In the genomic region with DNA sequence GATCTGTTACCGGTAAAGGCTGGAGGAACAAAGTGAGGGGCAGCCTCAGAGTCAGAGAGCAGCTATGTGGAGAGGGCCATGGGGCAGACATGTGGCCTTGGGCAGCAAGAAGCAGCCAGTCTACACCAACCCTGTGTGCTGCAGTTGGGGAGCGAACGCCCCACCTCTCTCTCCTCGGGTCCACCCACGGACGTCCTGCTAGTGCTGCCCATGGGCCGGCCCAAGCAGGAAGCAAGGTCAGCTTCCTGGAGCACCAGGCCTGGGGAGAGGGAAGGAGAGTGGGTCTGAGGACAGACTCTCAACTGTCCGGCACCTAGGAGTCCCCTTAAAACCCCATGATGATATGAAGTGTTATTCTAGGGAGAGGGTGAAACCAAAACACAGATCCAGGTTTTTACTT, we compare ENCODE assay signal across 18 cellular contexts.
DNase-seq lines count a peak whose midpoint lies in the region; ATAC-seq and TF ChIP-seq lines count a peak whose summit lies in the region.
"Had no signal": no experiment of that assay in that cellular context is flagged by ENCODE, and none has a peak within 500 bp of the region (broad histone marks: within the 10 kb centered on the region; RNA-seq: fewer than 3 reads in every experiment).

No MANE protein-coding gene starts in this region.

- H3K4ac ChIP-seq in mesendoderm (ENCODE audit: low read depth, low read length) = no peak overlapping the region

- H3K9me3 Mint-ChIP-seq in endothelial cell (ENCODE audit: unreplicated experiment) = no peaks in the 10 kb centered on the region

- no peaks in the 10 kb centered on the region for H3K27me3 ChIP-seq in mesendoderm (ENCODE audit: insufficient read depth, low read length, poor library complexity)
- no peaks in the 10 kb centered on the region for H3K27me3 ChIP-seq in subcutaneous abdominal adipose tissue (ENCODE audit: control insufficient read depth in 5 of 5, insufficient read depth in 4 of 5, low read length in 5 of 5)
- H3K27me3 ChIP-seq in sigmoid colon = no peaks in the 10 kb centered on the region
- H3K27me3 ChIP-seq in dorsolateral prefrontal cortex = no peaks in the 10 kb centered on the region

- no peaks in the 10 kb centered on the region for H3K79me2 ChIP-seq in mesendoderm (ENCODE audit: control insufficient read depth, insufficient read depth, low read length)

- intact Hi-C loops in left cardiac atrium (cut with DNase I) (no loop called here), sigmoid colon (cut with DNase I) (no loop called here), dorsolateral prefrontal cortex (cut with DNase I) (no loop called here)

- H3K27ac ChIP-seq in mesendoderm (ENCODE audit: low read depth, low read length) = no peak overlapping the region
- H3K27ac ChIP-seq in subcutaneous abdominal adipose tissue (ENCODE audit: low read depth, low read length) = peak overlapping the region; percentile 44
- peak overlapping the region in 1 of 4 donors; percentile 2 for H3K27ac ChIP-seq in sigmoid colon
- peak overlapping the region in 14 of 59 donors; percentile 6 to 60 (median 39) for H3K27ac ChIP-seq in dorsolateral prefrontal cortex

- TF ChIP-seq EP300 in sigmoid colon (IDR thresholded peaks at IDR 0.05) = no peak

- no peak overlapping the region for H4K5ac ChIP-seq in mesendoderm (ENCODE audit: low read length)

- H3K4me3 Mint-ChIP-seq in endothelial cell (ENCODE audit: unreplicated experiment) = no peak overlapping the region

- H3K9me3 ChIP-seq in subcutaneous abdominal adipose tissue (ENCODE audit: control insufficient read depth in 5 of 5, low read length in 5 of 5) (no peaks in the 10 kb centered on the region), sigmoid colon (no peaks in the 10 kb centered on the region)

- peak overlapping the region; percentile 9 for H3K18ac ChIP-seq in mesendoderm (ENCODE audit: low read length)

- H3K27me3 Mint-ChIP-seq in endothelial cell (ENCODE audit: unreplicated experiment) = peaks cover 5% of the 10 kb centered on the region

- H3K36me3 ChIP-seq in mesendoderm (ENCODE audit: control insufficient read depth, insufficient read depth, low read length) (no peaks in the 10 kb centered on the region), subcutaneous abdominal adipose tissue (ENCODE audit: control insufficient read depth in 5 of 5, insufficient read depth in 5 of 5, low read length in 5 of 5) (no peaks in the 10 kb centered on the region), sigmoid colon (peaks cover 0 to 44% (median 10%) of the 10 kb centered on the region in 4 donors)

- TF ChIP-seq CTCF in endothelial cell (IDR thresholded peaks at IDR 0.05; ENCODE audit: unreplicated experiment) (no peak), sigmoid colon (IDR thresholded peaks at IDR 0.05) (no peak), dorsolateral prefrontal cortex (IDR thresholded peaks at IDR 0.05 in 54 of 56, conservative IDR thresholded peaks at IDR 0.05 in 2 of 56; ENCODE audit: low read depth in 1 of 56, partially characterized antibody in 56 of 56) (no peak)

- peaks cover 35% of the 10 kb centered on the region for H3K4me1 Mint-ChIP-seq in endothelial cell (ENCODE audit: unreplicated experiment)
- H3K4me1 Mint-ChIP-seq: CD4-positive, CD25-positive, alpha-beta regulatory T cell had no signal

- H3K56ac ChIP-seq in mesendoderm (ENCODE audit: low read length) = no peak overlapping the region

- H2AK5ac ChIP-seq in mesendoderm (ENCODE audit: low read length) = no peak overlapping the region

- H3K4me1 ChIP-seq in mesendoderm (ENCODE audit: control insufficient read depth, low read depth, low read length) = no peaks in the 10 kb centered on the region
- H3K4me1 ChIP-seq in subcutaneous abdominal adipose tissue (ENCODE audit: control insufficient read depth in 5 of 5, insufficient read depth in 5 of 5, low read length in 5 of 5) = peaks cover 0 to 21% (median 6%) of the 10 kb centered on the region in 5 donors
- peaks cover 0 to 17% (median 7%) of the 10 kb centered on the region in 4 donors for H3K4me1 ChIP-seq in sigmoid colon

- H3K36me3 Mint-ChIP-seq in endothelial cell (ENCODE audit: low read depth, unreplicated experiment) = no peaks in the 10 kb centered on the region
- H3K36me3 Mint-ChIP-seq: CD4-positive, CD25-positive, alpha-beta regulatory T cell had no signal

- H3K27ac Mint-ChIP-seq in endothelial cell (ENCODE audit: unreplicated experiment) = peak overlapping the region; percentile 30
- H3K27ac Mint-ChIP-seq: CD4-positive, CD25-positive, alpha-beta regulatory T cell had no signal

- no CpG with 5 or more reads among the region's 8 CpGs for WGBS in mesendoderm (ENCODE audit: extremely low coverage, insufficient coverage, low lambda C conversion rate)
- WGBS in sigmoid colon, 2 donors = 87 to 90% methylated on average over 8 of the region's 8 CpGs

- no peak for TF ChIP-seq POLR2A in sigmoid colon (IDR thresholded peaks at IDR 0.05)

- H2BK120ac ChIP-seq in mesendoderm (ENCODE audit: low read depth, low read length) = no peak overlapping the region

- H2BK15ac ChIP-seq in mesendoderm (replicated peaks; ENCODE audit: low read depth) = no peak overlapping the region

- H3K23ac ChIP-seq in mesendoderm (ENCODE audit: low read length) = no peak overlapping the region

- H2BK5ac ChIP-seq in mesendoderm (ENCODE audit: low read length) = no peak overlapping the region

- H3K4me3 ChIP-seq in mesendoderm (ENCODE audit: low read length) (no peak overlapping the region), subcutaneous abdominal adipose tissue (ENCODE audit: low read depth in 1 of 5, low read length in 5 of 5) (no peak overlapping the region), sigmoid colon (no peak overlapping the region), dorsolateral prefrontal cortex (no peak overlapping the region)

- no peak overlapping the region for H3K9ac ChIP-seq in mesendoderm (ENCODE audit: low read length)
- no peak overlapping the region for H3K9ac ChIP-seq in subcutaneous abdominal adipose tissue (ENCODE audit: low read length in 5 of 5)

- no peak for ATAC-seq in left cardiac atrium

- DNase-seq in endothelial cell (ENCODE audit: low spot score) (no peak), left cardiac atrium (peak; percentile 64), mesendoderm (no peak), NCI-H2227 (lab: John Stamatoyannopoulos, UW; ENCODE audit: unreplicated experiment) (no peak), sigmoid colon (no peak), dorsolateral prefrontal cortex (no peak), pons (ENCODE audit: low spot score) (no peak)
- DNase-seq: CD4-positive, CD25-positive, alpha-beta regulatory T cell; DMS79 treated with DMSO at 0.1 percent for 48 hours; H7; Kasumi-1; NCI-H1694; NCI-H2081 treated with DMSO at 0.1 percent for 48 hours; NCI-H2171 treated with DMSO at 0.1 percent for 48 hours; NCI-H446; NCI-H526; RPMI8226 had no signal

- no peak overlapping the region for H4K8ac ChIP-seq in mesendoderm (ENCODE audit: low read depth, low read length)

- H3K79me1 ChIP-seq in mesendoderm (ENCODE audit: low read length) = no peaks in the 10 kb centered on the region

- H3K4me2 ChIP-seq in mesendoderm (ENCODE audit: low read length) = no peak overlapping the region
